Comparison of ENCODE assay signal across 8 cellular contexts in the genomic region with DNA sequence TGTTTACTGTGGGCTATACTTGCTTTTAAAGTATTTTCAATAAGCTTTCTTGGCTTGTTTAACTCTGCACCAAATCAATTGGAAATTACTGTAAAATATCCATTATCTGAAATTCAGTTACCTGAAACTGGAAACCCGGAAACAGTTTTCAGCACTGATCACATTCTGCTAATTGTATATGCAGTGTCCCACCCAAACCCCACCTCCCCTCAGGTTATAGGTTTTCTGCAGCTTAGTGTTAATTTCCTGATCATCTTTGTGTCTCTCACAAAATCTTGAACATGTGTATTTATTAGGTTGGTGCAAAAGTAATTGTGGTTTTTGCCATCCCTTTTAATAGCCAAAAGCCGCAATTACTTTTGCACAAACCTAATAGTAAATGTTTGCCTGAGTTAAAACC. TPM values are rescaled to one million over a fixed set of nuclear protein-coding genes. Genes with fewer than 3 reads are reported as not detected.
DNase-seq lines count a peak whose midpoint lies in the region; ATAC-seq and TF ChIP-seq lines count a peak whose summit lies in the region.

No MANE protein-coding gene starts in this region.

- peak overlapping the region; percentile 95 for H3K27ac Mint-ChIP-seq in CD4-positive, alpha-beta T cell
- peak overlapping the region; percentile 97 to 98 for H3K27ac Mint-ChIP-seq in effector memory CD8-positive, alpha-beta T cell

- H3K36me3 Mint-ChIP-seq in CD4-positive, alpha-beta T cell (ENCODE audit: low read depth) = peaks cover 33% of the 10 kb centered on the region
- peaks cover 19% of the 10 kb centered on the region for H3K36me3 Mint-ChIP-seq in effector memory CD8-positive, alpha-beta T cell (ENCODE audit: insufficient read depth)

- no peak overlapping the region for H3K27ac ChIP-seq in CD4-positive, alpha-beta T cell (ENCODE audit: low read depth, low read length)

- no peaks in the 10 kb centered on the region for H3K9me3 Mint-ChIP-seq in CD4-positive, alpha-beta T cell
- no peaks in the 10 kb centered on the region for H3K9me3 Mint-ChIP-seq in effector memory CD8-positive, alpha-beta T cell

- peaks cover 13% of the 10 kb centered on the region for H3K4me1 ChIP-seq in neuron (ENCODE audit: insufficient read depth, low read length)

- POLR2A ChIA-PET in CD4-positive, alpha-beta T cell (lab: Charles Lee) = interaction anchor here (0.5 to 3.8 kb wide), 5 partner anchors 8 to 753 kb away, joined by 3 to 38 read pairs (median 4); partner anchors contain the start of genes CEP120 and SNX24

- intact Hi-C loops in CD4-positive, alpha-beta T cell (cut with DNase I, micrococcal nuclease) = loop anchor here (2.0 to 10.0 kb wide), 2 partner anchors 69 kb away; partner anchors contain the start of gene SNX24 (in 2 of the 2)

- no peak for TF ChIP-seq CTCF in CD4-positive, alpha-beta T cell (IDR thresholded peaks at IDR 0.05)

- H3K4me3 ChIP-seq in MG63 (peak overlapping the region; percentile 93), neuron (ENCODE audit: low read length) (peak overlapping the region; percentile 92)

- no peaks in the 10 kb centered on the region for H3K9me3 ChIP-seq in CD4-positive, alpha-beta T cell (ENCODE audit: control insufficient read depth, low read length)
- H3K9me3 ChIP-seq in MG63 (no peaks in the 10 kb centered on the region), neuron (ENCODE audit: low read length) (peaks cover 3% of the 10 kb centered on the region)

- ATAC-seq in CD4-positive, alpha-beta T cell (ENCODE audit: poor library complexity) = no peak
- ATAC-seq in effector memory CD8-positive, alpha-beta T cell (replicated peaks) = no peak
- ATAC-seq in GM18873 (IDR thresholded peaks at IDR 0.05; ENCODE audit: low FRiP score, unreplicated experiment) (no peak), HG02970 (IDR thresholded peaks at IDR 0.05; ENCODE audit: low FRiP score, unreplicated experiment) (no peak), HG02870 (IDR thresholded peaks at IDR 0.05; ENCODE audit: unreplicated experiment) (no peak), GM21737 (IDR thresholded peaks at IDR 0.05; ENCODE audit: unreplicated experiment) (no peak)

- CTCF ChIA-PET in CD4-positive, alpha-beta T cell (lab: Charles Lee) = interaction anchor here (1.0 kb wide), 1 partner anchor 647 kb away, joined by 5 read pairs; the partner anchor contains the start of gene CEP120

- no peaks in the 10 kb centered on the region for H3K27me3 ChIP-seq in CD4-positive, alpha-beta T cell (ENCODE audit: control insufficient read depth, insufficient read depth, low read length)
- H3K27me3 ChIP-seq in MG63 (no peaks in the 10 kb centered on the region), neuron (ENCODE audit: insufficient read depth, low read length) (no peaks in the 10 kb centered on the region)

- no peak for DNase-seq in CD4-positive, alpha-beta T cell
- DNase-seq in MG63 = no peak
- no peak for DNase-seq in effector memory CD8-positive, alpha-beta T cell

- peaks cover 73% of the 10 kb centered on the region for H3K4me1 Mint-ChIP-seq in CD4-positive, alpha-beta T cell (ENCODE audit: low read depth)
- H3K4me1 Mint-ChIP-seq in effector memory CD8-positive, alpha-beta T cell (ENCODE audit: low read depth in 2 of 2) = peaks cover 20 to 38% of the 10 kb centered on the region in 2 donors

- no peak overlapping the region for H2AFZ ChIP-seq in neuron (ENCODE audit: low read depth, low read length)

- H3K4me3 Mint-ChIP-seq in CD4-positive, alpha-beta T cell = peak overlapping the region; percentile 96
- peak overlapping the region; percentile 92 to 98 for H3K4me3 Mint-ChIP-seq in effector memory CD8-positive, alpha-beta T cell

- no peaks in the 10 kb centered on the region for H3K27me3 Mint-ChIP-seq in CD4-positive, alpha-beta T cell
- no peaks in the 10 kb centered on the region for H3K27me3 Mint-ChIP-seq in effector memory CD8-positive, alpha-beta T cell

- H3K36me3 ChIP-seq in MG63 (no peaks in the 10 kb centered on the region; the same call in 1 of the 2 replicates), neuron (ENCODE audit: insufficient read depth, low read length) (no peaks in the 10 kb centered on the region)

RNA-seq across cellular contexts. Expression of gene SNX2, which starts 1.3 kb away (rescaled TPM):
- 10 to 100 TPM; 46.0 to 46.5 TPM for total RNA-seq in CD4-positive, alpha-beta T cell
- 61.7 and 105 TPM in 2 replicates for total RNA-seq in MG63 (2014; rRNA removed; shearing (Covaris generic); ENCODE audit: low replicate concordance)
